Comparison of ENCODE assay signal across 21 cellular contexts in genomic region chr4:15917297-15917696, GRCh38. TPM values are rescaled to one million over a fixed set of nuclear protein-coding genes. Genes with fewer than 3 reads are reported as not detected.
DNase-seq lines count a peak whose midpoint lies in the region; ATAC-seq and TF ChIP-seq lines count a peak whose summit lies in the region.
"Had no signal": no experiment of that assay in that cellular context is flagged by ENCODE, and none has a peak within 500 bp of the region (broad histone marks: within the 10 kb centered on the region; RNA-seq: fewer than 3 reads in every experiment).

No MANE protein-coding gene starts in this region.

- TF ChIP-seq CTCF in AG09319 (IDR thresholded peaks at IDR 0.05; ENCODE audit: low read depth, low read length) (no peak), HFF-Myc (IDR thresholded peaks at IDR 0.05; ENCODE audit: low read depth, low read length, missing control alignments) (no peak), foreskin keratinocyte (conservative IDR thresholded peaks at IDR 0.05) (no peak), RWPE1 (conservative IDR thresholded peaks at IDR 0.05; ENCODE audit: low read depth) (no peak), suprapubic skin (IDR thresholded peaks at IDR 0.05) (no peak)

- H3K36me3 ChIP-seq in suprapubic skin, result no peaks in the 10 kb centered on the region
- H3K36me3 ChIP-seq: HAP-1 had no signal

- CTCF ChIA-PET in RWPE1 (lab: Yijun Ruan, JAX), result interaction anchor here (0.7 kb wide), 1 partner anchor 26 kb away, joined by 3 read pairs; no protein-coding TSS in a partner anchor

- no peaks in the 10 kb centered on the region for H3K27me3 ChIP-seq in foreskin keratinocyte
- no peaks in the 10 kb centered on the region for H3K27me3 ChIP-seq in suprapubic skin

- H3K4me3 ChIP-seq in HFF-Myc (replicated peaks; ENCODE audit: low read depth, low read length) (no peak overlapping the region), suprapubic skin (no peak overlapping the region)
- H3K4me3 ChIP-seq: A549, HAP-1, PC-9 had no signal

- POLR2A ChIA-PET in RWPE1 (lab: Yijun Ruan, JAX; ENCODE audit: low non-redundant PET), result no interaction called here

- H3K27ac ChIP-seq in epithelial cell of prostate (peak overlapping the region; percentile 98), foreskin keratinocyte (peak overlapping the region; percentile 99), RWPE1 (no peak overlapping the region), suprapubic skin (no peak overlapping the region)

- no peak for TF ChIP-seq POLR2A in suprapubic skin (IDR thresholded peaks at IDR 0.05)

- 78% methylated on average over 2 of the region's 2 CpGs for WGBS in suprapubic skin

- H3K4me1 ChIP-seq in foreskin keratinocyte (peaks cover 66% of the 10 kb centered on the region), suprapubic skin (peaks cover 17% of the 10 kb centered on the region)
- H3K4me1 ChIP-seq: HAP-1 had no signal

- ATAC-seq in foreskin keratinocyte, result no peak
- ATAC-seq: A549 had no signal

- no peak for TF ChIP-seq EP300 in suprapubic skin (IDR thresholded peaks at IDR 0.05)

- no peaks in the 10 kb centered on the region for H3K9me3 ChIP-seq in suprapubic skin
- H3K9me3 ChIP-seq: A549, HAP-1 had no signal

- peak; percentile 31 for DNase-seq in AG09319 (ENCODE audit: extremely low read depth, low read depth)
- peak; percentile 49 for DNase-seq in HFF-Myc (ENCODE audit: extremely low read depth, low read depth)
- DNase-seq in epithelial cell of prostate (ENCODE audit: low read depth, low spot score), result no peak
- DNase-seq in foreskin keratinocyte, result no peak
- DNase-seq in RWPE1 (ENCODE audit: low spot score), result no peak
- no peak for DNase-seq in SIG-M5 treated with dmso at 0.1 percent for 504 hours (lab: John Stamatoyannopoulos, UW; ENCODE audit: unreplicated experiment)
- DNase-seq in suprapubic skin (ENCODE audit: low spot score in 2 of 2), result no peak
- DNase-seq: DMS 273 treated with DMSO at 0.1 percent for 48 hours, DND-41, Kasumi-1, MM.1S, NCI-H1092, NCI-H1436 treated with DMSO at 0.1 percent for 48 hours, NCI-H2081, NCI-H510A, PC-9, SW 1271 had no signal

RNA-seq across cellular contexts. Expression of gene FGFBP1, which starts 21.2 kb away (rescaled TPM):
- 1,075 and 1,699 TPM in 2 replicates for total RNA-seq in foreskin keratinocyte
- 1,152 and 1,968 TPM in 2 replicates for polyA plus RNA-seq in foreskin keratinocyte
- total RNA-seq in suprapubic skin, result 100 to 1,000 TPM in 2 of 4 donors, 10 to 100 TPM in 2; 28.7 to 178 (median 113) TPM
- total RNA-seq: G401 had no signal
- polyA plus RNA-seq: CD14-positive monocyte had no signal

RNA-seq across cellular contexts. Expression of gene FGFBP2, which starts 45.7 kb away (rescaled TPM):
- total RNA-seq in foreskin keratinocyte (not detected in 2 replicates), suprapubic skin (10 to 100 TPM in 2 of 4 donors, 1 to 10 TPM in 2; 3.9 to 52.0 (median 9.7) TPM)
- polyA plus RNA-seq in foreskin keratinocyte, result not detected in 2 replicates
- total RNA-seq: G401, PC-9 had no signal
- polyA plus RNA-seq: A549 had no signal

Comparison
In these comparisons a context has a peak if more than half of its experiments do, and no peak if none do; other contexts are left out.
1. DNase-seq: peak in AG09319 (single experiment) and HFF-Myc (single experiment); none in epithelial cell of prostate (single experiment), foreskin keratinocyte (0 of 2), RWPE1 (single experiment), SIG-M5 treated with dmso at 0.1 percent for 504 hours (single experiment) and suprapubic skin (0 of 2).
2. H3K27ac ChIP-seq: peak in epithelial cell of prostate (single experiment) and foreskin keratinocyte (single experiment); none in RWPE1 (single experiment) and suprapubic skin (single experiment).